ENCODE assay signal across 9 cellular contexts in genomic region chr16:10940501-10941079, GRCh38. TPM values are rescaled to one million over a fixed set of nuclear protein-coding genes. Genes with fewer than 3 reads are reported as not detected.
A peak's percentile ranks its signal among the peaks of the same experiment; 100 is the strongest.
DNase-seq lines count a peak whose midpoint lies in the region; ATAC-seq, FAIRE-seq and TF ChIP-seq lines count a peak whose summit lies in the region.
"Had no signal": no experiment of that assay in that cellular context is flagged by ENCODE, and none has a peak within 500 bp of the region (broad histone marks: within the 10 kb centered on the region; RNA-seq: fewer than 3 reads in every experiment).

No MANE protein-coding gene starts in this region.

- ATAC-seq in activated naive CD8-positive, alpha-beta T cell treated with anti-CD3 and anti-CD28 coated beads, Interleukin-2, amount 50 U/mL, for 24 hours, result no peak
- ATAC-seq in HG02938 (IDR thresholded peaks at IDR 0.05; ENCODE audit: unreplicated experiment), result no peak
- ATAC-seq in GM21447 (IDR thresholded peaks at IDR 0.05; ENCODE audit: unreplicated experiment), result no peak

- no peak for TF ChIP-seq CTCF in kidney (IDR thresholded peaks at IDR 0.05; ENCODE audit: borderline replicate concordance, extremely low read depth, insufficient read depth)

- no peak for FAIRE-seq in kidney (lab: Jason Lieb, UNC)
- FAIRE-seq: G401.6 had no signal

- peak; percentile 21 for DNase-seq in activated CD4-positive, alpha-beta T cell treated with anti-CD3 and anti-CD28 coated beads for 48 hours
- DNase-seq in activated CD4-positive, alpha-beta T cell treated with anti-CD3 and anti-CD28 coated beads for 1 hour, result no peak
- no peak for DNase-seq in activated naive CD8-positive, alpha-beta T cell treated with anti-CD3 and anti-CD28 coated beads, Interleukin-2, amount 50 U/mL, for 24 hours
- DNase-seq in kidney (no peak), COLO829 (ENCODE audit: low spot score) (no peak)

- H3K27ac Mint-ChIP-seq in activated naive CD8-positive, alpha-beta T cell treated with anti-CD3 and anti-CD28 coated beads, Interleukin-2, amount 50 U/mL, for 24 hours, result peak overlapping the region; percentile 81

- H3K9ac ChIP-seq in kidney (ENCODE audit: low read length in 2 of 2), result peak overlapping the region; percentile 88 to 89
- peak overlapping the region; percentile 54 to 95 (median 83) for H3K9ac ChIP-seq in subcutaneous abdominal adipose tissue (ENCODE audit: low read length in 5 of 5)

- no peaks in the 10 kb centered on the region for H3K9me3 Mint-ChIP-seq in activated naive CD8-positive, alpha-beta T cell treated with anti-CD3 and anti-CD28 coated beads, Interleukin-2, amount 50 U/mL, for 24 hours

- H3K36me3 ChIP-seq in kidney (ENCODE audit: control insufficient read depth in 1 of 2, insufficient read depth in 2 of 2, low read length in 2 of 2) (no peaks in the 10 kb centered on the region), subcutaneous abdominal adipose tissue (ENCODE audit: control insufficient read depth in 5 of 5, insufficient read depth in 5 of 5, low read length in 5 of 5) (peaks cover 0 to 9% (median 0%) of the 10 kb centered on the region in 5 donors)

- H3K4me1 Mint-ChIP-seq in activated naive CD8-positive, alpha-beta T cell treated with anti-CD3 and anti-CD28 coated beads, Interleukin-2, amount 50 U/mL, for 24 hours, result peaks cover 70% of the 10 kb centered on the region

- H3K27ac ChIP-seq in kidney (ENCODE audit: low read depth in 2 of 2, low read length in 2 of 2), result peak overlapping the region; percentile 62 to 75
- peak overlapping the region; percentile 75 for H3K27ac ChIP-seq in subcutaneous abdominal adipose tissue (ENCODE audit: low read depth, low read length)

- peak overlapping the region; percentile 94 for H3K4me3 Mint-ChIP-seq in activated naive CD8-positive, alpha-beta T cell treated with anti-CD3 and anti-CD28 coated beads, Interleukin-2, amount 50 U/mL, for 24 hours

- H3K36me3 Mint-ChIP-seq in activated naive CD8-positive, alpha-beta T cell treated with anti-CD3 and anti-CD28 coated beads, Interleukin-2, amount 50 U/mL, for 24 hours (ENCODE audit: low read depth), result peaks cover 35% of the 10 kb centered on the region

- intact Hi-C loops in kidney (cut with DNase I), result no loop called here

- no peaks in the 10 kb centered on the region for H3K27me3 Mint-ChIP-seq in activated naive CD8-positive, alpha-beta T cell treated with anti-CD3 and anti-CD28 coated beads, Interleukin-2, amount 50 U/mL, for 24 hours

- H3K4me3 ChIP-seq in kidney (ENCODE audit: low read length in 2 of 2) (peak overlapping the region; percentile 84 to 87), subcutaneous abdominal adipose tissue (ENCODE audit: low read depth in 1 of 5, low read length in 5 of 5) (peak overlapping the region; percentile 65 to 81 (median 78))

- H3K4me1 ChIP-seq in kidney (ENCODE audit: control insufficient read depth in 1 of 2, insufficient read depth in 1 of 2, low read depth in 1 of 2, low read length in 2 of 2), result peaks cover 55 to 60% of the 10 kb centered on the region in 2 donors
- peaks cover 37 to 90% (median 87%) of the 10 kb centered on the region in 5 donors for H3K4me1 ChIP-seq in subcutaneous abdominal adipose tissue (ENCODE audit: control insufficient read depth in 5 of 5, insufficient read depth in 5 of 5, low read length in 5 of 5)

- H3K9me3 ChIP-seq in kidney (ENCODE audit: control insufficient read depth in 1 of 2, low read length in 2 of 2) (no peaks in the 10 kb centered on the region), subcutaneous abdominal adipose tissue (ENCODE audit: control insufficient read depth in 5 of 5, low read length in 5 of 5) (no peaks in the 10 kb centered on the region)

- H3K27me3 ChIP-seq in subcutaneous abdominal adipose tissue (ENCODE audit: control insufficient read depth in 5 of 5, insufficient read depth in 4 of 5, low read length in 5 of 5), result no peaks in the 10 kb centered on the region

RNA-seq across cellular contexts. Expression of gene DEXI, which starts 1.7 kb away (rescaled TPM):
- 31.0 TPM for total RNA-seq in kidney
- polyA plus RNA-seq in kidney (ENCODE audit: insufficient read depth, low read depth, low replicate concordance), result 46.2 TPM

RNA-seq across cellular contexts. Expression of gene CLEC16A, which starts 3.8 kb away (rescaled TPM):
- total RNA-seq in kidney, result 51.9 TPM
- polyA plus RNA-seq in kidney (ENCODE audit: insufficient read depth, low read depth, low replicate concordance), result 10.8 TPM
